ENCODE assay signal across 17 cellular contexts in the genomic region with DNA sequence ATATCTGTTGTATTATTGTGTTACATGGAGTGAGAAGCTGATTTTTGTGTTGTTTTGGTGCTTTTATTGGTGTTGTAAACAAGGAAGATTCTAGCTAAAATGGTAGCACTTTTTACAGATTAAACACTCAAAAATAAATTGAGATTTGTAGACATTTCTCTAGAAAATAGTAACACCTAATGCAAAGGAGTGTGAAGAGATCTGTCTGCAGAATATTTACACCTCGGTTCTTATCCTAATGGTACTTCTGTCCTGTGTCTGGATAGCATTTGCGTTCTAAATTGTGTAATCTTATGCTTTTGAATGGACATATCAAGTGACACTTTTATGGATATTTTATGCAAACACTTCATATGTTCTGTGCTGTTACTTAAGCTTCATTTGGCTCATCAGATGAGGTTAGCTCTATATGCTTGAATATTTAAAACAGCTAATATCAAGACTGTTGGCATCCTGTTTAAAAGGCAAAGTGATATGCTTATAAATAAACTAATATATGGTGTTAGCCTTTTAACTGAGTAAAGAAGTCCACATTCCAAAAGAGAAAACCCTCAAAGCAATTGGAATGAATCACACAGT. TPM values are rescaled to one million over a fixed set of nuclear protein-coding genes. Genes with fewer than 3 reads are reported as not detected.
DNase-seq lines count a peak whose midpoint lies in the region; ATAC-seq and TF ChIP-seq lines count a peak whose summit lies in the region.
"Had no signal": no experiment of that assay in that cellular context is flagged by ENCODE, and none has a peak within 500 bp of the region (broad histone marks: within the 10 kb centered on the region; RNA-seq: fewer than 3 reads in every experiment).

No MANE protein-coding gene starts in this region.

- TF ChIP-seq POLR2A in IMR-90 (IDR thresholded peaks at IDR 0.05; ENCODE audit: low read depth, low read length), result no peak

- H3K14ac ChIP-seq in IMR-90 (replicated peaks; ENCODE audit: low read depth, low read length), result no peak overlapping the region

- H2AK5ac ChIP-seq in IMR-90 (ENCODE audit: low read depth, low read length), result no peak overlapping the region

- H3K4me2 ChIP-seq in IMR-90 (ENCODE audit: low read depth, low read length) (peak overlapping the region; percentile 38), mammary epithelial cell (ENCODE audit: insufficient read depth, low read depth, low read length) (peak overlapping the region; percentile 99)

- H3K56ac ChIP-seq in IMR-90 (ENCODE audit: extremely low read depth, insufficient read depth, low read length), result no peak overlapping the region

- H3K9me3 ChIP-seq in IMR-90 (ENCODE audit: control insufficient read depth, insufficient read depth, low read length) (no peaks in the 10 kb centered on the region), mammary epithelial cell (replicated peaks; ENCODE audit: insufficient read depth, low read length) (no peaks in the 10 kb centered on the region), muscle layer of colon (ENCODE audit: low read length) (no peaks in the 10 kb centered on the region)
- H3K9me3 ChIP-seq: tibial nerve had no signal

- H3K36me3 ChIP-seq in ACC112 (ENCODE audit: insufficient read depth, low read length) (no peaks in the 10 kb centered on the region), IMR-90 (ENCODE audit: control insufficient read depth, insufficient read depth, low read length) (no peaks in the 10 kb centered on the region), mammary epithelial cell (ENCODE audit: insufficient read depth, low read length) (no peaks in the 10 kb centered on the region), muscle layer of colon (ENCODE audit: insufficient read depth, low read length) (no peaks in the 10 kb centered on the region)
- H3K36me3 ChIP-seq: tibial nerve had no signal

- DNase-seq in IMR-90 (no peak), mammary epithelial cell (no peak), GM20000 (ENCODE audit: low spot score) (no peak), C1 segment of cervical spinal cord (lab: John Stamatoyannopoulos, UW) (no peak), omental fat pad (ENCODE audit: low spot score) (no peak)
- DNase-seq: activated CD8-positive, alpha-beta memory T cell treated with anti-CD3 and anti-CD28 coated beads, Interleukin-2, amount 50 U/mL, for 4 hours; activated naive CD4-positive, alpha-beta T cell treated with anti-CD3 and anti-CD28 coated beads for 36 hours; DMS79; erythroblast; NCI-H2171 treated with DMSO at 0.1 percent for 48 hours; stimulated activated CD4-positive, alpha-beta T cell treated with anti-CD3 and anti-CD28 coated beads, Interleukin-15, amount 100 ng/mL, for 24 hours had no signal

- H3K79me1 ChIP-seq in IMR-90 (ENCODE audit: low read depth in 1 of 2, low read length in 2 of 2), result peaks cover 4 to 23% of the 10 kb centered on the region in 2 experiments

- peaks cover 7% of the 10 kb centered on the region; the same call in 1 of the 2 replicates for H3K9me1 ChIP-seq in IMR-90 (ENCODE audit: insufficient read depth, low read length)

- TF ChIP-seq RAD21 in IMR-90 (IDR thresholded peaks at IDR 0.05; ENCODE audit: low read length), result no peak

- no peak overlapping the region for H3K4ac ChIP-seq in IMR-90 (ENCODE audit: low read depth, low read length)

- H2AK9ac ChIP-seq in IMR-90 (replicated peaks; ENCODE audit: low read depth, low read length, poor library complexity), result no peak overlapping the region

- TF ChIP-seq CTCF in IMR-90 (conservative IDR thresholded peaks at IDR 0.05; ENCODE audit: low read depth, low read length) (no peak), mammary epithelial cell (conservative IDR thresholded peaks at IDR 0.05 in 1 of 2, IDR thresholded peaks at IDR 0.05 in 1 of 2; ENCODE audit: extremely low read depth in 1 of 2, insufficient read depth in 1 of 2, low read depth in 1 of 2, low read length in 2 of 2) (no peak), GM20000 (IDR thresholded peaks at IDR 0.05; ENCODE audit: extremely low read depth, missing control alignments) (no peak), omental fat pad (IDR thresholded peaks at IDR 0.05) (no peak)

- H4K5ac ChIP-seq in IMR-90 (ENCODE audit: low read depth, low read length), result no peak overlapping the region

- POLR2A ChIA-PET in IMR-90 (lab: Charles Lee; ENCODE audit: unreplicated experiment), result no interaction called here

- H2BK5ac ChIP-seq in IMR-90 (ENCODE audit: low read depth, low read length, poor library complexity, severe bottlenecking), result no peak overlapping the region

- peaks cover 30% of the 10 kb centered on the region for H3K4me1 ChIP-seq in ACC112 (ENCODE audit: control insufficient read depth, insufficient read depth, low read length, unreplicated experiment)
- H3K4me1 ChIP-seq in IMR-90 (ENCODE audit: control insufficient read depth, insufficient read depth, low read length), result no peaks in the 10 kb centered on the region
- peaks cover 29% of the 10 kb centered on the region for H3K4me1 ChIP-seq in mammary epithelial cell (ENCODE audit: insufficient read depth, low read length)
- H3K4me1 ChIP-seq in muscle layer of colon (ENCODE audit: insufficient read depth, low read length), result no peaks in the 10 kb centered on the region

- H4K20me1 ChIP-seq in IMR-90 (ENCODE audit: insufficient read depth, low read length), result peaks cover 8% of the 10 kb centered on the region; the same call in 1 of the 2 replicates
- H4K20me1 ChIP-seq in mammary epithelial cell (ENCODE audit: insufficient read depth, low read length), result no peaks in the 10 kb centered on the region

- no peak overlapping the region for H4K91ac ChIP-seq in IMR-90 (ENCODE audit: insufficient read depth, low read depth, low read length)

- intact Hi-C loops in IMR-90 (cut with micrococcal nuclease), result no loop called here
- intact Hi-C loops in mammary epithelial cell (cut with micrococcal nuclease), result no loop called here

- H3K27ac ChIP-seq in ACC112 (ENCODE audit: low read depth, low read length) (0 out of 2 replicates have a peak overlapping the region, but pooled peaks have one; percentile 3), IMR-90 (ENCODE audit: insufficient read depth, low read length) (no peak overlapping the region), mammary epithelial cell (ENCODE audit: insufficient read depth, low read depth, low read length) (no peak overlapping the region), muscle layer of colon (ENCODE audit: low read depth, low read length) (no peak overlapping the region)
- H3K27ac ChIP-seq: tibial nerve had no signal

- peak overlapping the region; percentile 42 for H2AFZ ChIP-seq in ACC112 (ENCODE audit: low read length, unreplicated experiment)
- no peak overlapping the region for H2AFZ ChIP-seq in IMR-90 (replicated peaks; ENCODE audit: low read length, poor library complexity)
- no peak overlapping the region for H2AFZ ChIP-seq in mammary epithelial cell (ENCODE audit: low read depth, low read length)

- peaks cover 46% of the 10 kb centered on the region for H3K79me2 ChIP-seq in ACC112 (ENCODE audit: control insufficient read depth, insufficient read depth, low read length, unreplicated experiment)
- H3K79me2 ChIP-seq in mammary epithelial cell (ENCODE audit: insufficient read depth, low read length), result peaks cover 65% of the 10 kb centered on the region

- H3K9ac ChIP-seq in IMR-90 (ENCODE audit: low read depth, low read length) (no peak overlapping the region), mammary epithelial cell (ENCODE audit: insufficient read depth, low read length) (no peak overlapping the region), muscle layer of colon (ENCODE audit: low read length) (no peak overlapping the region)

- ATAC-seq in IMR-90 (ENCODE audit: low read depth), result no peak
- ATAC-seq in GM21381 (IDR thresholded peaks at IDR 0.05; ENCODE audit: unreplicated experiment), result no peak
- ATAC-seq in omental fat pad (ENCODE audit: low FRiP score), result no peak
- ATAC-seq: activated CD4-positive, CD25-positive, alpha-beta regulatory T cell treated with anti-CD3 and anti-CD28 coated beads, Interleukin-2, amount 50 U/mL, for 24 hours had no signal

- H3K27me3 ChIP-seq in ACC112 (ENCODE audit: insufficient read depth, low read length), result no peaks in the 10 kb centered on the region
- H3K27me3 ChIP-seq in IMR-90 (ENCODE audit: control insufficient read depth, insufficient read depth, low read length), result no peaks in the 10 kb centered on the region; the same call in 1 of the 2 replicates
- H3K27me3 ChIP-seq in mammary epithelial cell (ENCODE audit: insufficient read depth, low read length), result no peaks in the 10 kb centered on the region
- no peaks in the 10 kb centered on the region for H3K27me3 ChIP-seq in muscle layer of colon (ENCODE audit: control insufficient read depth in 1 of 2, insufficient read depth in 2 of 2, low read length in 2 of 2)

- no peak overlapping the region for H2BK20ac ChIP-seq in IMR-90 (ENCODE audit: low read depth, low read length)

- H2BK120ac ChIP-seq in IMR-90 (ENCODE audit: low read depth, low read length), result no peak overlapping the region

- no TSS peak for BruUV-seq in IMR-90 (replicated peaks; lab: Mats Ljungman, UMichigan)
- BruUV-seq in mammary epithelial cell (replicated peaks; lab: Mats Ljungman, UMichigan), result no TSS peak

- H4K8ac ChIP-seq in IMR-90 (ENCODE audit: low read depth in 2 of 2, low read length in 2 of 2), result no peak overlapping the region

- H3K4me3 ChIP-seq in ACC112 (ENCODE audit: low read depth, low read length) (peak overlapping the region; percentile 84), IMR-90 (ENCODE audit: insufficient read depth, low read depth, low read length) (no peak overlapping the region), mammary epithelial cell (replicated peaks in 1 of 3; ENCODE audit: insufficient read depth in 1 of 3, low read depth in 2 of 3, low read length in 3 of 3) (peak overlapping the region in 2 of 3 experiments; percentile 42 to 46), muscle layer of colon (ENCODE audit: low read depth in 1 of 2, low read length in 2 of 2) (peak overlapping the region; percentile 7 to 38)
- H3K4me3 ChIP-seq: tibial nerve had no signal

- H2BK15ac ChIP-seq in IMR-90 (ENCODE audit: low read depth, low read length), result no peak overlapping the region

- CTCF ChIA-PET in IMR-90 (lab: Yijun Ruan, JAX) (no interaction called here), mammary epithelial cell (lab: Charles Lee; ENCODE audit: low non-redundant PET) (no interaction called here)

- no CpG with 5 or more reads among the region's 2 CpGs for whole genome bisulfite sequencing in IMR-90 (ENCODE audit: extremely low coverage in 2 of 2, insufficient read length in 1 of 2), 2 experiments
- WGBS in mammary epithelial cell (ENCODE audit: low coverage, missing lambda C conversion rate), result 100% methylated on average over 2 of the region's 2 CpGs

- no peak overlapping the region for H3K18ac ChIP-seq in IMR-90 (ENCODE audit: low read depth, low read length)

- H3K23ac ChIP-seq in IMR-90 (ENCODE audit: low read depth, low read length), result no peak overlapping the region

- in situ Hi-C loops in IMR-90 (cut with MboI; ENCODE audit: low sequenced_read_pairs), result no loop called here
- in situ Hi-C loops in mammary epithelial cell (cut with MboI; ENCODE audit: low sequenced_read_pairs in 2 of 2), result loop anchor here in 1 of 2 donors (10.0 kb wide), 1 partner anchor 139 kb away; no protein-coding TSS in a partner anchor

- dilution Hi-C loops in IMR-90 (cut with HindIII; ENCODE audit: low sequenced_read_pairs, unreplicated experiment) (no loop called here), mammary epithelial cell (cut with HindIII; ENCODE audit: low sequenced_read_pairs) (no loop called here)

RNA-seq across cellular contexts. Expression of gene PCDH7, which starts 6.0 kb away (rescaled TPM):
- total RNA-seq in IMR-90 (2012; rRNA removed) (42.8 and 44.1 TPM in 2 replicates), mammary epithelial cell (10 to 100 TPM; 22.6 to 94.5 TPM), omental fat pad (1 to 10 TPM in 2 of 4 donors, under 1 TPM in 2; 0.69 to 4.5 (median 2.2) TPM)
- polyA plus RNA-seq in IMR-90 (2012; rRNA removed) (26.5 and 27.8 TPM in 2 replicates), mammary epithelial cell (15.1 TPM)
- 11.3 and 18.3 TPM in 2 replicates for polyA plus RNA-seq in IMR-90 (2012; cell fraction: cytosol; rRNA removed)
- 12.4 and 13.8 TPM in 2 replicates for polyA plus RNA-seq in IMR-90 (2012; cell fraction: nucleus; rRNA removed; ENCODE audit: low replicate concordance)
- 40.4 TPM for polyA minus RNA-seq in mammary epithelial cell
- total RNA-seq: activated naive CD4-positive, alpha-beta T cell treated with anti-CD3 and anti-CD28 coated beads for 36 hours; T-helper 1 cell treated with Interleukin-12 subunit alpha and Interleukin-12 subunit beta and Interleukin-4 antibody, amounts not matched to agents 30 ng/mL and 1 ng/mL, for 36 hours had no signal
